ENCODE assay signal across 8 cellular contexts in genomic region chr19:45154064-45154827, GRCh38. TPM values are rescaled to one million over a fixed set of nuclear protein-coding genes. Genes with fewer than 3 reads are reported as not detected.
DNase-seq lines count a peak whose midpoint lies in the region; ATAC-seq and TF ChIP-seq lines count a peak whose summit lies in the region.

No MANE protein-coding gene starts in this region.

- peaks cover 30% of the 10 kb centered on the region for H3K27me3 ChIP-seq in skeletal muscle satellite cell (ENCODE audit: control insufficient read depth, insufficient read depth, low read length)

- H3K4me2 ChIP-seq in skeletal muscle satellite cell (ENCODE audit: low read length): peak overlapping the region; percentile 81

- H3K9ac ChIP-seq in skeletal muscle satellite cell (ENCODE audit: low read depth, low read length): no peak overlapping the region

- no peaks in the 10 kb centered on the region for H3K9me3 ChIP-seq in skeletal muscle satellite cell (replicated peaks; ENCODE audit: low read length)

- peaks cover 34% of the 10 kb centered on the region for H3K4me1 ChIP-seq in skeletal muscle satellite cell (ENCODE audit: control insufficient read depth, insufficient read depth, low read length)

- no peak for TF ChIP-seq CTCF in fibroblast of the aortic adventitia (IDR thresholded peaks at IDR 0.05; ENCODE audit: insufficient read depth, low read length)

- H3K36me3 ChIP-seq in skeletal muscle satellite cell (ENCODE audit: insufficient read depth, low read length): no peaks in the 10 kb centered on the region

- ATAC-seq in HG03460 (IDR thresholded peaks at IDR 0.05; ENCODE audit: unreplicated experiment) (no peak), GM21619 (IDR thresholded peaks at IDR 0.05; ENCODE audit: unreplicated experiment) (no peak), GM21737 (IDR thresholded peaks at IDR 0.05; ENCODE audit: unreplicated experiment) (no peak)

- DNase-seq in HCEC 1CT (peak; percentile 83), SW480 (ENCODE audit: low spot score) (peak; percentile 94), fibroblast of the aortic adventitia (ENCODE audit: low read depth) (peak; percentile 83), NCI-H2196 (lab: John Stamatoyannopoulos, UW; ENCODE audit: unreplicated experiment) (no peak)

- no peak overlapping the region for H3K4me3 ChIP-seq in fibroblast of the aortic adventitia (ENCODE audit: low read depth, low read length)
- peak overlapping the region; percentile 59 for H3K4me3 ChIP-seq in skeletal muscle satellite cell (ENCODE audit: low read length)

RNA-seq across cellular contexts. Expression of gene NKPD1, which starts 6.5 kb away (rescaled TPM):
- 0.25 and 0.36 TPM in 2 replicates for total RNA-seq in fibroblast of the aortic adventitia (ENCODE audit: low replicate concordance)
- total RNA-seq in skeletal muscle satellite cell (2012; rRNA removed): 0.22 and 0.25 TPM in 2 replicates

RNA-seq across cellular contexts. Expression of gene TRAPPC6A, which starts 23.8 kb away (rescaled TPM):
- total RNA-seq in fibroblast of the aortic adventitia (ENCODE audit: low replicate concordance): 6.9 and 10.1 TPM in 2 replicates
- total RNA-seq in skeletal muscle satellite cell (2012; rRNA removed): 6.6 and 9.4 TPM in 2 replicates

RNA-seq across cellular contexts. Expression of gene BLOC1S3, which starts 24.3 kb away (rescaled TPM):
- 7.7 and 16.1 TPM in 2 replicates for total RNA-seq in fibroblast of the aortic adventitia (ENCODE audit: low replicate concordance)
- 4.1 and 8.3 TPM in 2 replicates for total RNA-seq in skeletal muscle satellite cell (2012; rRNA removed)
